In genomic region chr4:151013944-151014343, GRCh38 we compare ENCODE assay signal across 8 cellular contexts. TPM values are rescaled to one million over a fixed set of nuclear protein-coding genes. Genes with fewer than 3 reads are reported as not detected.
DNase-seq lines count a peak whose midpoint lies in the region; ATAC-seq and TF ChIP-seq lines count a peak whose summit lies in the region.

No MANE protein-coding gene starts in this region.

- no peaks in the 10 kb centered on the region for H3F3A ChIP-seq in SU-DHL-6 (ENCODE audit: insufficient read depth)

- H3K9ac ChIP-seq in SU-DHL-6 (ENCODE audit: low read length) = peak overlapping the region; percentile 91

- H3K4me2 ChIP-seq in SU-DHL-6 (ENCODE audit: low read depth, low read length, poor library complexity, severe bottlenecking) = peak overlapping the region; percentile 98

- H3K36me3 ChIP-seq in SU-DHL-6 (ENCODE audit: low read length) (no peaks in the 10 kb centered on the region; the same call in 1 of the 2 replicates), gastrocnemius medialis (no peaks in the 10 kb centered on the region)

- H4K20me1 ChIP-seq in SU-DHL-6 (ENCODE audit: low read depth, low read length) = no peaks in the 10 kb centered on the region

- H3K4me1 ChIP-seq in gastrocnemius medialis = peaks cover 18% of the 10 kb centered on the region in 2 donors

- CTCF ChIA-PET in GM10248 (lab: Yijun Ruan, JAX) = interaction anchor here (1.4 kb wide), 1 partner anchor 10 kb away, joined by 4 read pairs; no protein-coding TSS in a partner anchor

- POLR2A ChIA-PET in GM10248 (lab: Yijun Ruan, JAX) = interaction anchor here (0.6 to 1.0 kb wide), 2 partner anchors 85 to 122 kb away, joined by 3 to 5 read pairs; no protein-coding TSS in a partner anchor

- in situ Hi-C loops in gastrocnemius medialis (cut with MboI; ENCODE audit: low sequenced_read_pairs in 4 of 4) = no loop called here

- H3K27me3 ChIP-seq in SU-DHL-6 (ENCODE audit: low read length) = no peaks in the 10 kb centered on the region
- no peaks in the 10 kb centered on the region for H3K27me3 ChIP-seq in gastrocnemius medialis

- TF ChIP-seq POLR2A in gastrocnemius medialis (IDR thresholded peaks at IDR 0.05) = no peak

- H3K79me2 ChIP-seq in SU-DHL-6 (ENCODE audit: insufficient read depth, low read length) = peaks cover 55% of the 10 kb centered on the region

- intact Hi-C loops in gastrocnemius medialis (cut with DNase I; ENCODE audit: low total_unique reads) = loop anchor here (10.0 kb wide), 2 partner anchors 311 to 1771 kb away; partner anchors contain the start of gene SH3D19

- H3K27ac ChIP-seq in SU-DHL-6 (ENCODE audit: low read depth, low read length) = peak overlapping the region; percentile 87; the same call in 1 of the 2 replicates
- peak overlapping the region; percentile 83 to 89 (median 86) for H3K27ac ChIP-seq in gastrocnemius medialis

- H3K4me3 ChIP-seq in GM12865 (ENCODE audit: low read depth, low read length) = peak overlapping the region; percentile 78
- peak overlapping the region; percentile 84 for H3K4me3 ChIP-seq in SU-DHL-6 (ENCODE audit: insufficient read depth, low read length, poor library complexity, severe bottlenecking)
- peak overlapping the region; percentile 86 to 93 for H3K4me3 ChIP-seq in foreskin fibroblast (ENCODE audit: low read depth in 1 of 2, low read length in 2 of 2)
- peak overlapping the region; percentile 81 to 97 (median 93) for H3K4me3 ChIP-seq in gastrocnemius medialis

- ATAC-seq in gastrocnemius medialis = no peak
- no peak for ATAC-seq in HG02840 (IDR thresholded peaks at IDR 0.05; ENCODE audit: low FRiP score, unreplicated experiment)

- TF ChIP-seq CTCF in GM12865 (IDR thresholded peaks at IDR 0.05; ENCODE audit: insufficient read depth, low read depth, low read length, missing control alignments) (no peak), SU-DHL-6 (IDR thresholded peaks at IDR 0.05; ENCODE audit: insufficient read depth, low read length, poor library complexity, severe bottlenecking) (no peak), foreskin fibroblast (IDR thresholded peaks at IDR 0.05; ENCODE audit: low read depth, low read length) (no peak), gastrocnemius medialis (IDR thresholded peaks at IDR 0.05 in 4 of 5, conservative IDR thresholded peaks at IDR 0.05 in 1 of 5) (no peak), GM10248 (IDR thresholded peaks at IDR 0.05; ENCODE audit: control extremely low read depth, extremely low read depth, low read depth, missing control alignments) (no peak)

- no peaks in the 10 kb centered on the region for H3K9me2 ChIP-seq in SU-DHL-6 (replicated peaks; ENCODE audit: insufficient read depth, low read length)

- no peaks in the 10 kb centered on the region for H3K9me3 ChIP-seq in SU-DHL-6 (ENCODE audit: insufficient read depth, low read length)
- no peaks in the 10 kb centered on the region for H3K9me3 ChIP-seq in gastrocnemius medialis

- DNase-seq in GM12865 (ENCODE audit: low read depth) (no peak), foreskin fibroblast (no peak), gastrocnemius medialis (no peak), SKM-1 treated with dmso at 0.1 percent for 144 hours (lab: John Stamatoyannopoulos, UW; ENCODE audit: unreplicated experiment) (no peak), RPMI8226 (no peak), GM10248 (ENCODE audit: extremely low spot score) (no peak)

- peak overlapping the region; percentile 95 for H2AFZ ChIP-seq in SU-DHL-6 (ENCODE audit: low read depth, low read length, severe bottlenecking)

RNA-seq across cellular contexts. Expression of gene LRBA, which starts 1.1 kb away (rescaled TPM):
- total RNA-seq in gastrocnemius medialis = 10 to 100 TPM in 2 of 4 donors, 1 to 10 TPM in 2; 8.5 to 18.0 (median 11.9) TPM
